In the genomic region with DNA sequence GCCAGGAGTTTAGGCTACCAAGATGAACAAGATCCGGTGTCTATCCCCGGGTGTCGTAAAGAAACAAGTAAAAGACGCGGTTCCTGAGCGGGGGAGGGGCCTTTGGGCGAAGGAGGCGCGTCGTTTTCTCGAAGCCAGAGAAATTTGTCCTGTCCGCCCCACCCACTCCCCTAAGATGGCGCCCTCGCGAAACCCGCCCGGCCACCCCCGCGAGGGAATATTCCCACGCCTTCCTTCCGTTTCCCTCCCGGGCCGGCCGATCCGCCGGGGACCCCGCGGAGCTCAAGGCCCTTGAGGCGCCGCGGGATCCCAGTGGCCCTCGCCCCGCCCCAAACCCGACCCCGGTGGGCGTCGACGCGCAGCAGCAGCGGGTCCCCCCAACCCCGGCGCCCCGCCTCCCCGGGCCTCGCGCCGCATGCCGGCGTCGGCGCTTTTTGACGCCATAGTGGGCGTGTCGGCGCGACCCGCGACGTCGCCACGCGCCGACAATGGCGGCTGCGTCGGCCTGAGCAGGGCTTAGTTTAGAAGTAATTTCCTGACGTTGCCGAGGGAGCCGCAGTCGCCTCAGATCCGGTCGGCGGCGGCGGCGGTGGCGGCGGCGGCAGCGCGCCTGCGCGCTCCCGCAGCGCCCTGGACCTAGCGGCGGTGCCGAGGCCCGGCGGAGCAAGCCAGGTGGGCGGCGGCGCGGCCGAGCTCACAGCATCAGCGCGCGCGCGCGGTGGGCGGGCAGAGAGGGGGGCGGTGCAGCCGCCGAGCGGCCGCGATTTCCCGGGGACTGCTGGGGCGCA, we compare ENCODE assay signal across 8 cellular contexts. TPM values are rescaled to one million over a fixed set of nuclear protein-coding genes. Genes with fewer than 3 reads are reported as not detected.
DNase-seq lines count a peak whose midpoint lies in the region; ATAC-seq and TF ChIP-seq lines count a peak whose summit lies in the region.

No MANE protein-coding gene starts in this region.

- peak overlapping the region; percentile 26; the same call in 1 of the 2 replicates for H4K91ac ChIP-seq in IMR-90 (ENCODE audit: insufficient read depth, low read depth, low read length)

- H4K20me1 ChIP-seq in IMR-90 (ENCODE audit: insufficient read depth, low read length), result peaks cover 2% of the 10 kb centered on the region

- 0 out of 2 replicates have a peak, but pooled peaks cover 3% of the 10 kb centered on the region for H3K9me1 ChIP-seq in IMR-90 (ENCODE audit: insufficient read depth, low read length)

- H3K18ac ChIP-seq in IMR-90 (ENCODE audit: low read depth, low read length), result 0 out of 2 replicates have a peak overlapping the region, but pooled peaks have one; percentile 6

- TF ChIP-seq CTCF in IMR-90 (conservative IDR thresholded peaks at IDR 0.05; ENCODE audit: low read depth, low read length), result no peak
- no peak for TF ChIP-seq CTCF in epithelial cell of proximal tubule (conservative IDR thresholded peaks at IDR 0.05; ENCODE audit: low read depth, low read length)

- POLR2A ChIA-PET in IMR-90 (lab: Charles Lee; ENCODE audit: unreplicated experiment), result no interaction called here

- H3K14ac ChIP-seq in IMR-90 (replicated peaks; ENCODE audit: low read depth, low read length), result no peak overlapping the region

- H3K4me1 ChIP-seq in IMR-90 (ENCODE audit: control insufficient read depth, insufficient read depth, low read length), result no peaks in the 10 kb centered on the region

- peak overlapping the region; percentile 79 for H2BK5ac ChIP-seq in IMR-90 (ENCODE audit: low read depth, low read length, poor library complexity, severe bottlenecking)

- no peak overlapping the region for H2BK15ac ChIP-seq in IMR-90 (ENCODE audit: low read depth, low read length)

- H3K36me3 ChIP-seq in IMR-90 (ENCODE audit: control insufficient read depth, insufficient read depth, low read length), result no peaks in the 10 kb centered on the region

- H3K4me2 ChIP-seq in IMR-90 (ENCODE audit: low read depth, low read length), result peak overlapping the region; percentile 33

- ATAC-seq in GM21576 (IDR thresholded peaks at IDR 0.05; ENCODE audit: unreplicated experiment), result peak; percentile 77
- ATAC-seq in IMR-90 (ENCODE audit: low read depth), result peak; percentile 89

- no peak overlapping the region for H2BK120ac ChIP-seq in IMR-90 (ENCODE audit: low read depth, low read length)

- no peak for TF ChIP-seq RAD21 in IMR-90 (IDR thresholded peaks at IDR 0.05; ENCODE audit: low read length)

- H3K79me1 ChIP-seq in IMR-90 (ENCODE audit: low read depth in 1 of 2, low read length in 2 of 2), result no peaks in the 10 kb centered on the region

- intact Hi-C loops in IMR-90 (cut with micrococcal nuclease), result loop anchor here (2.0 to 10.0 kb wide), 4 partner anchors 245 to 468 kb away; partner anchors contain the start of gene MAP7D3

- peak; percentile 72 for DNase-seq in DMS153 treated with DMSO at 0.1 percent for 48 hours (lab: John Stamatoyannopoulos, UW; ENCODE audit: unreplicated experiment)
- peak; percentile 79 for DNase-seq in IMR-90
- peak; percentile 92 for DNase-seq in OCI-M1 (lab: John Stamatoyannopoulos, UW)
- peak; percentile 84 for DNase-seq in activated T-cell treated with anti-CD3 and anti-CD28 coated beads for 48 hours (ENCODE audit: low read depth)
- DNase-seq in epithelial cell of proximal tubule (ENCODE audit: low read depth), result peak; percentile 25
- DNase-seq in mucosa of gallbladder (ENCODE audit: low spot score), result peak; percentile 83
- DNase-seq in stimulated activated CD8-positive, alpha-beta memory T cell treated with anti-CD3 and anti-CD28 coated beads, Interleukin-4, amount 100 ng/mL, for 1 hour (ENCODE audit: low read depth in 2 of 2, low spot score in 1 of 2), result peak; percentile 47 to 74

- WGBS in IMR-90 (ENCODE audit: extremely low coverage in 2 of 2, insufficient read length in 1 of 2), 2 experiments, result 35% methylated on average over 47 of the region's 110 CpGs; no CpG with 5 or more reads in 1 of the 2 experiments

- dilution Hi-C loops in IMR-90 (cut with HindIII; ENCODE audit: low sequenced_read_pairs, unreplicated experiment), result no loop called here

- peak overlapping the region; percentile 71 for H4K5ac ChIP-seq in IMR-90 (ENCODE audit: low read depth, low read length)

- peak overlapping the region; percentile 89 for H3K4me3 ChIP-seq in IMR-90 (ENCODE audit: insufficient read depth, low read depth, low read length)
- peak overlapping the region; percentile 76 for H3K4me3 ChIP-seq in epithelial cell of proximal tubule (ENCODE audit: low read depth, low read length)

- no peak overlapping the region for H2BK20ac ChIP-seq in IMR-90 (ENCODE audit: low read depth, low read length)

- BruUV-seq in IMR-90 (replicated peaks; lab: Mats Ljungman, UMichigan), result no TSS peak

- H2AFZ ChIP-seq in IMR-90 (replicated peaks; ENCODE audit: low read length, poor library complexity), result peak overlapping the region; percentile 93

- H3K27me3 ChIP-seq in IMR-90 (ENCODE audit: control insufficient read depth, insufficient read depth, low read length), result peaks cover 2% of the 10 kb centered on the region

- 0 out of 2 replicates have a peak, but pooled peaks have one; percentile 57 for TF ChIP-seq POLR2A in IMR-90 (IDR thresholded peaks at IDR 0.05; ENCODE audit: low read depth, low read length)

- H3K4ac ChIP-seq in IMR-90 (ENCODE audit: low read depth, low read length), result peak overlapping the region; percentile 61

- H3K9ac ChIP-seq in IMR-90 (ENCODE audit: low read depth, low read length), result peak overlapping the region; percentile 71

- no peaks in the 10 kb centered on the region for H3K9me3 ChIP-seq in IMR-90 (ENCODE audit: control insufficient read depth, insufficient read depth, low read length)

- CTCF ChIA-PET in IMR-90 (lab: Yijun Ruan, JAX), result no interaction called here

- H3K56ac ChIP-seq in IMR-90 (ENCODE audit: extremely low read depth, insufficient read depth, low read length), result peak overlapping the region; percentile 56; the same call in 1 of the 2 replicates

- in situ Hi-C loops in IMR-90 (cut with MboI; ENCODE audit: low sequenced_read_pairs), result loop anchor here (25.0 kb wide), 1 partner anchor 510 kb away; the partner anchor contains the start of gene SLC9A6

- H4K8ac ChIP-seq in IMR-90 (ENCODE audit: low read depth in 2 of 2, low read length in 2 of 2), result peak overlapping the region; percentile 75 to 93

- H3K23ac ChIP-seq in IMR-90 (ENCODE audit: low read depth, low read length), result no peak overlapping the region

- H3K27ac ChIP-seq in IMR-90 (ENCODE audit: insufficient read depth, low read length), result peak overlapping the region; percentile 83

- H2AK9ac ChIP-seq in IMR-90 (replicated peaks; ENCODE audit: low read depth, low read length, poor library complexity), result no peak overlapping the region

- H2AK5ac ChIP-seq in IMR-90 (ENCODE audit: low read depth, low read length), result no peak overlapping the region

TF ChIP-seq in IMR-90, 13 proteins besides CTCF, POLR2A, EP300 and RAD21:
- TF ChIP-seq CEBPB (IDR thresholded peaks at IDR 0.05; ENCODE audit: low read depth, low read length) (no peak), CHD1 (IDR thresholded peaks at IDR 0.05; ENCODE audit: low read depth, low read length) (no peak), RCOR1 (IDR thresholded peaks at IDR 0.05; ENCODE audit: insufficient replicate concordance, low read length) (no peak), BHLHE40 (IDR thresholded peaks at IDR 0.05; ENCODE audit: low read depth, low read length) (no peak), SMC3 (IDR thresholded peaks at IDR 0.05; ENCODE audit: low read depth, low read length) (no peak), MAFK (IDR thresholded peaks at IDR 0.05; ENCODE audit: low read depth, low read length) (no peak), NFE2L2 (IDR thresholded peaks at IDR 0.05; ENCODE audit: low read depth, low read length) (no peak), ELK1 (IDR thresholded peaks at IDR 0.05; ENCODE audit: borderline replicate concordance, low read depth, low read length) (no peak), MAZ (IDR thresholded peaks at IDR 0.05; ENCODE audit: borderline replicate concordance, low read depth, low read length) (no peak)

RNA-seq across cellular contexts. Expression of gene HTATSF1, which starts 0.4 kb away (rescaled TPM):
- 19.0 and 27.8 TPM in 2 replicates for total RNA-seq in IMR-90 (2012; rRNA removed)
- 4.9 and 6.8 TPM in 2 replicates for polyA plus RNA-seq in IMR-90 (2012; rRNA removed)
- polyA plus RNA-seq in IMR-90 (2012; cell fraction: cytosol; rRNA removed), result 0.97 and 2.3 TPM in 2 replicates
- 0.55 and 1.4 TPM in 2 replicates for polyA plus RNA-seq in IMR-90 (2012; cell fraction: nucleus; rRNA removed; ENCODE audit: low replicate concordance)
- total RNA-seq in epithelial cell of proximal tubule, result 37.0 and 48.1 TPM in 2 replicates
- total RNA-seq in mucosa of gallbladder, result 35.8 TPM

RNA-seq across cellular contexts. Expression of gene BRS3, which starts 9.2 kb away (rescaled TPM):
- total RNA-seq in IMR-90 (2012; rRNA removed) (not detected in 2 replicates), epithelial cell of proximal tubule (not detected in 2 replicates), mucosa of gallbladder (not detected)
- polyA plus RNA-seq in IMR-90 (2012; rRNA removed), result not detected in 2 replicates
- polyA plus RNA-seq in IMR-90 (2012; cell fraction: cytosol; rRNA removed), result not detected in 2 replicates
- polyA plus RNA-seq in IMR-90 (2012; cell fraction: nucleus; rRNA removed; ENCODE audit: low replicate concordance), result not detected in 2 replicates

RNA-seq across cellular contexts. Expression of gene VGLL1, which starts 35.1 kb away (rescaled TPM):
- total RNA-seq in IMR-90 (2012; rRNA removed) (not detected in 2 replicates), epithelial cell of proximal tubule (7.8 and 10.0 TPM in 2 replicates), mucosa of gallbladder (0.78 TPM)
- not detected in 2 replicates for polyA plus RNA-seq in IMR-90 (2012; rRNA removed)
- polyA plus RNA-seq in IMR-90 (2012; cell fraction: cytosol; rRNA removed), result not detected in 2 replicates
- polyA plus RNA-seq in IMR-90 (2012; cell fraction: nucleus; rRNA removed; ENCODE audit: low replicate concordance), result not detected in 2 replicates

Comparison
In these comparisons a context has a peak if more than half of its experiments do, and no peak if none do; other contexts are left out.
1. Peak in every context shown above with its lines: DNase-seq, ATAC-seq, H3K4me3 ChIP-seq and H3K27ac ChIP-seq.
2. DNase-seq: peak in every context shown above with its lines; median percentile 92 in OCI-M1; 84 in activated T-cell treated with anti-CD3 and anti-CD28 coated beads for 48 hours; 83 in mucosa of gallbladder; 79 in IMR-90; 72 in DMS153 treated with DMSO at 0.1 percent for 48 hours; 60 in stimulated activated CD8-positive, alpha-beta memory T cell treated with anti-CD3 and anti-CD28 coated beads, Interleukin-4, amount 100 ng/mL, for 1 hour; 25 in epithelial cell of proximal tubule.